1 cellular context compared by ENCODE assay signal in genomic region chr16:84115919-84116719, GRCh38.
TF ChIP-seq lines count a peak whose summit lies in the region.

No MANE protein-coding gene starts in this region.

TF ChIP-seq in H1, 55 proteins besides CTCF, POLR2A, EP300 and RAD21 (continued from another document):
- TF ChIP-seq ASH2L (IDR thresholded peaks at IDR 0.05; ENCODE audit: low read length) (peak; percentile 27), SP2 (IDR thresholded peaks at IDR 0.05; ENCODE audit: low read length) (no peak), NRF1 (IDR thresholded peaks at IDR 0.05; ENCODE audit: low read depth, low read length) (no peak), RBBP5 (IDR thresholded peaks at IDR 0.05; ENCODE audit: borderline replicate concordance, low read depth, low read length) (peak; percentile 12; the same call in 1 of the 2 replicates), CHD1 (IDR thresholded peaks at IDR 0.05; ENCODE audit: low read depth, low read length) (no peak)
